8 cellular contexts compared by ENCODE assay signal in the genomic region with DNA sequence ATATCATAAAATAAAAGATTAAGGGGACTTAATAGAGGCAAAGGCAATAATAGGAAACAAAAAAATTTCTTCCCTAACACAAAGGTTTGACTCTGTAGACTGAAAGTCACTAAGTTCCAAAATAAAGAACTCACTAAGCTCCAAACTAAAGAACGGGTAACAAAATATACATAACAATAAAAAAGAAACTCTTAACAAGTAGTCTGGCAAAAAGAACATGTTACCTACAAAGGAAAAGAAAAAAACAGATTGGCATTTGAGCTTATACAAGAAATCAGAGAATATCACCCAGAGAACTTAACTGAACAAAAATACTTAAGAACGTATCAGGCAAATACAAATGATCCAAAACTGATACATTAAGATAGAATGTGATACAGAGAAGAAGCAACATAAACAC.
"Had no signal": no experiment of that assay in that cellular context is flagged by ENCODE, and none has a peak within 500 bp of the region (broad histone marks: within the 10 kb centered on the region; RNA-seq: fewer than 3 reads in every experiment).

No MANE protein-coding gene starts in this region.

- H3K9me3 ChIP-seq: HAP-1 had no signal

- H3K27me3 Mint-ChIP-seq: IgD-negative memory B cell had no signal

- H3K36me3 Mint-ChIP-seq: IgD-negative memory B cell had no signal

- ATAC-seq: HCT116, HepG2 had no signal

- H3K27ac ChIP-seq: HL-60 had no signal

- H3K9me3 Mint-ChIP-seq: HFFc6 had no signal

- H3K4me3 ChIP-seq: HAP-1 had no signal

- H3K4me3 Mint-ChIP-seq: HFFc6, IgD-negative memory B cell had no signal

- DNase-seq: GOT3, H7, HFFc6 had no signal

- H3K36me3 ChIP-seq: HAP-1 had no signal

- H3K27ac Mint-ChIP-seq: HFFc6, IgD-negative memory B cell had no signal

- H3K4me1 Mint-ChIP-seq: IgD-negative memory B cell had no signal
